ENCODE assay signal across 1 cellular context in the genomic region with DNA sequence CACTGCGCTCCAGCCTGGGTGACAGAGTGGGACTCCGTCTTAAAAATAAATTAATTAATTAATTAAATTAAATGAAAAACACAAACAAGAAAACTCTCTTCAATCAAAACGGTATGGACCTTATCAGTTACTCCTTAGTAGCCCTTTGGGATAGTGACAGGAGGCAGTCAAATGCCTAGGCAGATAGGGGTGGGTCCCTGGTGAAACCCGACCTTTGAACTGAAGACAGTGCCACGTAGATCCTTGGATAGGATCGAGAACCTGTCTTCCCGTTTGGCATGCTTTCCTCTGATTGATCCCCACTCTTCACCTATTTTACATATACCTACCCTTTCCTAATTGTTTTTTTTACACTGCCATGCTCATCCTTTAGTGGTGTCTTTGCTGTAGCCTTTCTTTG.
TF ChIP-seq lines count a peak whose summit lies in the region.

No MANE protein-coding gene starts in this region.

TF ChIP-seq in GM23338, 12 proteins besides CTCF, POLR2A, EP300 and RAD21:
- no peak for TF ChIP-seq STAT1 (IDR thresholded peaks at IDR 0.05; ENCODE audit: unreplicated experiment)
- TF ChIP-seq, protein P1, sequence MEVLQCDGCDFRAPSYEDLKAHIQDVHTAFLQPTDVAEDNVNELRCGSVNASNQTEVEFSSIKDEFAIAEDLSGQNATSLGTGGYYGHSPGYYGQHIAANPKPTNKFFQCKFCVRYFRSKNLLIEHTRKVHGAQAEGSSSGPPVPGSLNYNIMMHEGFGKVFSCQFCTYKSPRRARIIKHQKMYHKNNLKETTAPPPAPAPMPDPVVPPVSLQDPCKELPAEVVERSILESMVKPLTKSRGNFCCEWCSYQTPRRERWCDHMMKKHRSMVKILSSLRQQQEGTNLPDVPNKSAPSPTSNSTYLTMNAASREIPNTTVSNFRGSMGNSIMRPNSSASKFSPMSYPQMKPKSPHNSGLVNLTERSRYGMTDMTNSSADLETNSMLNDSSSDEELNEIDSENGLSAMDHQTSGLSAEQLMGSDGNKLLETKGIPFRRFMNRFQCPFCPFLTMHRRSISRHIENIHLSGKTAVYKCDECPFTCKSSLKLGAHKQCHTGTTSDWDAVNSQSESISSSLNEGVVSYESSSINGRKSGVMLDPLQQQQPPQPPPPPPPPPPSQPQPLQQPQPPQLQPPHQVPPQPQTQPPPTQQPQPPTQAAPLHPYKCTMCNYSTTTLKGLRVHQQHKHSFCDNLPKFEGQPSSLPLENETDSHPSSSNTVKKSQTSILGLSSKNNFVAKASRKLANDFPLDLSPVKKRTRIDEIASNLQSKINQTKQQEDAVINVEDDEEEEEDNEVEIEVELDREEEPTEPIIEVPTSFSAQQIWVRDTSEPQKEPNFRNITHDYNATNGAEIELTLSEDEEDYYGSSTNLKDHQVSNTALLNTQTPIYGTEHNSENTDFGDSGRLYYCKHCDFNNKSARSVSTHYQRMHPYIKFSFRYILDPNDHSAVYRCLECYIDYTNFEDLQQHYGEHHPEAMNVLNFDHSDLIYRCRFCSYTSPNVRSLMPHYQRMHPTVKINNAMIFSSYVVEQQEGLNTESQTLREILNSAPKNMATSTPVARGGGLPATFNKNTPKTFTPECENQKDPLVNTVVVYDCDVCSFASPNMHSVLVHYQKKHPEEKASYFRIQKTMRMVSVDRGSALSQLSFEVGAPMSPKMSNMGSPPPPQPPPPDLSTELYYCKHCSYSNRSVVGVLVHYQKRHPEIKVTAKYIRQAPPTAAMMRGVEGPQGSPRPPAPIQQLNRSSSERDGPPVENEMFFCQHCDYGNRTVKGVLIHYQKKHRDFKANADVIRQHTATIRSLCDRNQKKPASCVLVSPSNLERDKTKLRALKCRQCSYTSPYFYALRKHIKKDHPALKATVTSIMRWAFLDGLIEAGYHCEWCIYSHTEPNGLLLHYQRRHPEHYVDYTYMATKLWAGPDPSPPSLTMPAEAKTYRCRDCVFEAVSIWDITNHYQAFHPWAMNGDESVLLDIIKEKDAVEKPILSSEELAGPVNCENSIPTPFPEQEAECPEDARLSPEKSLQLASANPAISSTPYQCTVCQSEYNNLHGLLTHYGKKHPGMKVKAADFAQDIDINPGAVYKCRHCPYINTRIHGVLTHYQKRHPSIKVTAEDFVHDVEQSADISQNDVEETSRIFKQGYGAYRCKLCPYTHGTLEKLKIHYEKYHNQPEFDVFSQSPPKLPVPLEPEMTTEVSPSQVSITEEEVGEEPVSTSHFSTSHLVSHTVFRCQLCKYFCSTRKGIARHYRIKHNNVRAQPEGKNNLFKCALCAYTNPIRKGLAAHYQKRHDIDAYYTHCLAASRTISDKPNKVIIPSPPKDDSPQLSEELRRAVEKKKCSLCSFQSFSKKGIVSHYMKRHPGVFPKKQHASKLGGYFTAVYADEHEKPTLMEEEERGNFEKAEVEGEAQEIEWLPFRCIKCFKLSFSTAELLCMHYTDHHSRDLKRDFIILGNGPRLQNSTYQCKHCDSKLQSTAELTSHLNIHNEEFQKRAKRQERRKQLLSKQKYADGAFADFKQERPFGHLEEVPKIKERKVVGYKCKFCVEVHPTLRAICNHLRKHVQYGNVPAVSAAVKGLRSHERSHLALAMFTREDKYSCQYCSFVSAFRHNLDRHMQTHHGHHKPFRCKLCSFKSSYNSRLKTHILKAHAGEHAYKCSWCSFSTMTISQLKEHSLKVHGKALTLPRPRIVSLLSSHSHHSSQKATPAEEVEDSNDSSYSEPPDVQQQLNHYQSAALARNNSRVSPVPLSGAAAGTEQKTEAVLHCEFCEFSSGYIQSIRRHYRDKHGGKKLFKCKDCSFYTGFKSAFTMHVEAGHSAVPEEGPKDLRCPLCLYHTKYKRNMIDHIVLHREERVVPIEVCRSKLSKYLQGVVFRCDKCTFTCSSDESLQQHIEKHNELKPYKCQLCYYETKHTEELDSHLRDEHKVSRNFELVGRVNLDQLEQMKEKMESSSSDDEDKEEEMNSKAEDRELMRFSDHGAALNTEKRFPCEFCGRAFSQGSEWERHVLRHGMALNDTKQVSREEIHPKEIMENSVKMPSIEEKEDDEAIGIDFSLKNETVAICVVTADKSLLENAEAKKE (CRISPR knock-in tag; IDR thresholded peaks at IDR 0.05): no peak
- no peak for TF ChIP-seq JUNB (IDR thresholded peaks at IDR 0.05; ENCODE audit: unreplicated experiment)
- TF ChIP-seq CREB1 (CRISPR knock-in tag; IDR thresholded peaks at IDR 0.05; ENCODE audit: low read depth): no peak
- TF ChIP-seq, protein P2, sequence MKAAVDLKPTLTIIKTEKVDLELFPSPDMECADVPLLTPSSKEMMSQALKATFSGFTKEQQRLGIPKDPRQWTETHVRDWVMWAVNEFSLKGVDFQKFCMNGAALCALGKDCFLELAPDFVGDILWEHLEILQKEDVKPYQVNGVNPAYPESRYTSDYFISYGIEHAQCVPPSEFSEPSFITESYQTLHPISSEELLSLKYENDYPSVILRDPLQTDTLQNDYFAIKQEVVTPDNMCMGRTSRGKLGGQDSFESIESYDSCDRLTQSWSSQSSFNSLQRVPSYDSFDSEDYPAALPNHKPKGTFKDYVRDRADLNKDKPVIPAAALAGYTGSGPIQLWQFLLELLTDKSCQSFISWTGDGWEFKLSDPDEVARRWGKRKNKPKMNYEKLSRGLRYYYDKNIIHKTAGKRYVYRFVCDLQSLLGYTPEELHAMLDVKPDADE (IDR thresholded peaks at IDR 0.05): no peak
- no peak for TF ChIP-seq EZH2 (IDR thresholded peaks at IDR 0.05; ENCODE audit: low read depth, unreplicated experiment)
- TF ChIP-seq NANOG (IDR thresholded peaks at IDR 0.05; ENCODE audit: borderline replicate concordance): no peak
- no peak for TF ChIP-seq ZNF114 (CRISPR knock-in tag; IDR thresholded peaks at IDR 0.05)
- TF ChIP-seq, protein P3, sequence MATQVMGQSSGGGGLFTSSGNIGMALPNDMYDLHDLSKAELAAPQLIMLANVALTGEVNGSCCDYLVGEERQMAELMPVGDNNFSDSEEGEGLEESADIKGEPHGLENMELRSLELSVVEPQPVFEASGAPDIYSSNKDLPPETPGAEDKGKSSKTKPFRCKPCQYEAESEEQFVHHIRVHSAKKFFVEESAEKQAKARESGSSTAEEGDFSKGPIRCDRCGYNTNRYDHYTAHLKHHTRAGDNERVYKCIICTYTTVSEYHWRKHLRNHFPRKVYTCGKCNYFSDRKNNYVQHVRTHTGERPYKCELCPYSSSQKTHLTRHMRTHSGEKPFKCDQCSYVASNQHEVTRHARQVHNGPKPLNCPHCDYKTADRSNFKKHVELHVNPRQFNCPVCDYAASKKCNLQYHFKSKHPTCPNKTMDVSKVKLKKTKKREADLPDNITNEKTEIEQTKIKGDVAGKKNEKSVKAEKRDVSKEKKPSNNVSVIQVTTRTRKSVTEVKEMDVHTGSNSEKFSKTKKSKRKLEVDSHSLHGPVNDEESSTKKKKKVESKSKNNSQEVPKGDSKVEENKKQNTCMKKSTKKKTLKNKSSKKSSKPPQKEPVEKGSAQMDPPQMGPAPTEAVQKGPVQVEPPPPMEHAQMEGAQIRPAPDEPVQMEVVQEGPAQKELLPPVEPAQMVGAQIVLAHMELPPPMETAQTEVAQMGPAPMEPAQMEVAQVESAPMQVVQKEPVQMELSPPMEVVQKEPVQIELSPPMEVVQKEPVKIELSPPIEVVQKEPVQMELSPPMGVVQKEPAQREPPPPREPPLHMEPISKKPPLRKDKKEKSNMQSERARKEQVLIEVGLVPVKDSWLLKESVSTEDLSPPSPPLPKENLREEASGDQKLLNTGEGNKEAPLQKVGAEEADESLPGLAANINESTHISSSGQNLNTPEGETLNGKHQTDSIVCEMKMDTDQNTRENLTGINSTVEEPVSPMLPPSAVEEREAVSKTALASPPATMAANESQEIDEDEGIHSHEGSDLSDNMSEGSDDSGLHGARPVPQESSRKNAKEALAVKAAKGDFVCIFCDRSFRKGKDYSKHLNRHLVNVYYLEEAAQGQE (IDR thresholded peaks at IDR 0.05; ENCODE audit: unreplicated experiment): no peak
- no peak for TF ChIP-seq ZNF331 (CRISPR knock-in tag; IDR thresholded peaks at IDR 0.05; ENCODE audit: low read depth)
- no peak for TF ChIP-seq POLR2AphosphoS5 (IDR thresholded peaks at IDR 0.05; ENCODE audit: low read depth)
- TF ChIP-seq EZH2phosphoT487 (IDR thresholded peaks at IDR 0.05; ENCODE audit: unreplicated experiment): no peak
